ENCODE assay signal across 8 cellular contexts in genomic region chr6:30742316-30743098, GRCh38. TPM values are rescaled to one million over a fixed set of nuclear protein-coding genes. Genes with fewer than 3 reads are reported as not detected.
DNase-seq lines count a peak whose midpoint lies in the region; ATAC-seq and TF ChIP-seq lines count a peak whose summit lies in the region.

Gene FLOT1 (minus strand): TSS chr6:30742687. CDS start chr6:30742189, 498 bp downstream.

- H3K4me2 ChIP-seq in osteoblast (ENCODE audit: insufficient read depth, low read length), result peak within 1 kb of the TSS; percentile 82

- peak; percentile 72 to 79 for ATAC-seq in activated naive CD4-positive, alpha-beta T cell treated with anti-CD3 and anti-CD28 coated beads, Interleukin-2, amount 50 U/mL, for 72 hours

- H3K79me2 ChIP-seq in osteoblast (ENCODE audit: insufficient read depth, low read length), result peaks cover 55% of the 10 kb centered on the region

- TF ChIP-seq CTCF in osteoblast (IDR thresholded peaks at IDR 0.05; ENCODE audit: extremely low read depth, low read depth, low read length), result no peak

- peak; percentile 91 for DNase-seq in G401 (ENCODE audit: low spot score)
- peak; percentile 96 for DNase-seq in HCEC 1CT
- DNase-seq in NAMALWA (ENCODE audit: low spot score), result peak; percentile 87
- DNase-seq in SKM-1 (lab: John Stamatoyannopoulos, UW; ENCODE audit: unreplicated experiment), result peak; percentile 94
- peak; percentile 93 to 98 for DNase-seq in activated naive CD4-positive, alpha-beta T cell treated with anti-CD3 and anti-CD28 coated beads, Interleukin-2, amount 50 U/mL, for 72 hours (ENCODE audit: low spot score in 2 of 2)
- DNase-seq in glomerular endothelial cell (ENCODE audit: extremely low read depth, low read depth, low spot score), result no peak
- peak; percentile 98 for DNase-seq in osteoblast (ENCODE audit: insufficient read length, low spot score, missing footprints)

- H2AFZ ChIP-seq in osteoblast (ENCODE audit: low read length), result no peak within 1 kb of the TSS

- no peaks in the 10 kb centered on the region for H3K9me3 ChIP-seq in osteoblast (ENCODE audit: low read depth, low read length)

- peaks cover 11% of the 10 kb centered on the region for H4K20me1 ChIP-seq in osteoblast (ENCODE audit: insufficient read depth, low read length)

- no peaks in the 10 kb centered on the region for H3K27me3 ChIP-seq in osteoblast (ENCODE audit: insufficient read depth, low read length)

- peak within 1 kb of the TSS; percentile 97 to 99 for H3K27ac Mint-ChIP-seq in activated naive CD4-positive, alpha-beta T cell treated with anti-CD3 and anti-CD28 coated beads, Interleukin-2, amount 50 U/mL, for 72 hours

- H3K36me3 Mint-ChIP-seq in activated naive CD4-positive, alpha-beta T cell treated with anti-CD3 and anti-CD28 coated beads, Interleukin-2, amount 50 U/mL, for 72 hours, result peaks cover 51 to 58% of the 10 kb centered on the region in 2 donors

- peak within 1 kb of the TSS; percentile 89 for H3K4me3 ChIP-seq in osteoblast (ENCODE audit: insufficient read depth, low read length)

- peak within 1 kb of the TSS; percentile 97 for H3K27ac ChIP-seq in osteoblast (ENCODE audit: low read depth, low read length)
- peak within 1 kb of the TSS; percentile 70 for H3K27ac ChIP-seq in temporal lobe (ENCODE audit: low read depth, low read length)

- peaks cover 39% of the 10 kb centered on the region for H3K36me3 ChIP-seq in osteoblast (ENCODE audit: insufficient read depth, low read length)

- H3K4me1 ChIP-seq in osteoblast (ENCODE audit: insufficient read depth, low read length), result peaks cover 22% of the 10 kb centered on the region

- no peaks in the 10 kb centered on the region for H3K9me3 Mint-ChIP-seq in activated naive CD4-positive, alpha-beta T cell treated with anti-CD3 and anti-CD28 coated beads, Interleukin-2, amount 50 U/mL, for 72 hours

- in situ Hi-C loops in G401 (cut with HindIII; ENCODE audit: low sequenced_read_pairs), result no loop called here

RNA-seq across cellular contexts. Expression of gene FLOT1, which starts in this region (rescaled TPM):
- 170 and 172 TPM in 2 replicates for total RNA-seq in G401 (2014; rRNA removed; shearing (Covaris generic))
- total RNA-seq in activated naive CD4-positive, alpha-beta T cell treated with anti-CD3 and anti-CD28 coated beads, Interleukin-2, amount 50 U/mL, for 72 hours, result 100 to 1,000 TPM; 194 to 219 TPM
- total RNA-seq in glomerular endothelial cell (105 and 120 TPM in 2 replicates), osteoblast (101 and 114 TPM in 2 replicates), temporal lobe (49.9 TPM)
